Comparison of ENCODE assay signal across 11 cellular contexts in genomic region chr16:1985466-1986150, GRCh38. TPM values are rescaled to one million over a fixed set of nuclear protein-coding genes. Genes with fewer than 3 reads are reported as not detected.
DNase-seq lines count a peak whose midpoint lies in the region; TF ChIP-seq lines count a peak whose summit lies in the region.
"Had no signal": no experiment of that assay in that cellular context is flagged by ENCODE, and none has a peak within 500 bp of the region (broad histone marks: within the 10 kb centered on the region; RNA-seq: fewer than 3 reads in every experiment).

No MANE protein-coding gene starts in this region.

- H3K4me3 Mint-ChIP-seq in endodermal cell, result peak overlapping the region; percentile 81

- peak overlapping the region; percentile 95 for H3K4me2 ChIP-seq in osteoblast (ENCODE audit: insufficient read depth, low read length)

- H3K9me3 ChIP-seq in NT2/D1 (ENCODE audit: insufficient read depth, low read length) (no peaks in the 10 kb centered on the region), endodermal cell (ENCODE audit: control insufficient read depth, low read length) (no peaks in the 10 kb centered on the region), osteoblast (ENCODE audit: low read depth, low read length) (no peaks in the 10 kb centered on the region), uterus (no peaks in the 10 kb centered on the region)

- 93 to 97% methylated on average over 13 to 14 of the region's 14 CpGs for WGBS in endodermal cell (ENCODE audit: insufficient coverage in 1 of 2, insufficient read length in 1 of 2), 2 experiments

- H3K27me3 Mint-ChIP-seq in endodermal cell (ENCODE audit: insufficient read depth), result peaks cover 48% of the 10 kb centered on the region

- H3K4me1 Mint-ChIP-seq in endodermal cell, result peaks cover 6% of the 10 kb centered on the region

- no peaks in the 10 kb centered on the region for H3K9me3 Mint-ChIP-seq in endodermal cell

- H3K27me3 ChIP-seq in NT2/D1 (ENCODE audit: insufficient read depth, insufficient read length), result peaks cover 14% of the 10 kb centered on the region
- H3K27me3 ChIP-seq in endodermal cell (ENCODE audit: control insufficient read depth, insufficient read depth, low read length, poor library complexity, severe bottlenecking), result peaks cover 51% of the 10 kb centered on the region
- peaks cover 43% of the 10 kb centered on the region for H3K27me3 ChIP-seq in osteoblast (ENCODE audit: insufficient read depth, low read length)
- H3K27me3 ChIP-seq in uterus, result peaks cover 7 to 15% of the 10 kb centered on the region in 2 donors

- no peak for TF ChIP-seq CTCF in endodermal cell (conservative IDR thresholded peaks at IDR 0.05)
- no peak for TF ChIP-seq CTCF in osteoblast (IDR thresholded peaks at IDR 0.05; ENCODE audit: extremely low read depth, low read depth, low read length)
- no peak for TF ChIP-seq CTCF in uterus (IDR thresholded peaks at IDR 0.05)

- intact Hi-C loops in cardiac septum (cut with DNase I) (no loop called here), uterus (cut with DNase I; ENCODE audit: low total_unique reads) (no loop called here)

- H3K4me3 ChIP-seq in GM08714 (ENCODE audit: low read length), result peak overlapping the region; percentile 88; the same call in 1 of the 2 replicates
- H3K4me3 ChIP-seq in NT2/D1 (ENCODE audit: insufficient read length, low read depth), result peak overlapping the region; percentile 89
- H3K4me3 ChIP-seq in endodermal cell (ENCODE audit: low read length), result peak overlapping the region; percentile 82
- H3K4me3 ChIP-seq in osteoblast (ENCODE audit: insufficient read depth, low read length), result peak overlapping the region; percentile 85
- no peak overlapping the region for H3K4me3 ChIP-seq in uterus

- no peak overlapping the region for H3K27ac Mint-ChIP-seq in endodermal cell

- peak overlapping the region; percentile 61 for H3K9ac ChIP-seq in NT2/D1 (ENCODE audit: insufficient read length, low read depth)
- H3K9ac ChIP-seq in endodermal cell (ENCODE audit: extremely low read depth, low read length, poor library complexity, severe bottlenecking), result no peak overlapping the region

- no peak for TF ChIP-seq POLR2A in uterus (IDR thresholded peaks at IDR 0.05)

- no peak overlapping the region for H2AFZ ChIP-seq in osteoblast (ENCODE audit: low read length)

- H3K79me2 ChIP-seq in osteoblast (ENCODE audit: insufficient read depth, low read length), result peaks cover 12% of the 10 kb centered on the region

- H3K4me1 ChIP-seq in NT2/D1 (ENCODE audit: insufficient read depth, insufficient read length) (peaks cover 38% of the 10 kb centered on the region), endodermal cell (ENCODE audit: control insufficient read depth, insufficient read depth, low read length) (no peaks in the 10 kb centered on the region), osteoblast (ENCODE audit: insufficient read depth, low read length) (peaks cover 10% of the 10 kb centered on the region), uterus (peaks cover 0 to 18% of the 10 kb centered on the region in 2 donors)

- H3K27ac ChIP-seq in endodermal cell (ENCODE audit: low read depth, low read length), result no peak overlapping the region
- no peak overlapping the region for H3K27ac ChIP-seq in osteoblast (ENCODE audit: low read depth, low read length)
- no peak overlapping the region for H3K27ac ChIP-seq in uterus

- peaks cover 10% of the 10 kb centered on the region for H3K36me3 Mint-ChIP-seq in endodermal cell (ENCODE audit: low read depth)

- no peak for DNase-seq in NT2/D1 (ENCODE audit: low read depth, low spot score)
- DNase-seq in endodermal cell, result no peak
- DNase-seq in osteoblast (ENCODE audit: insufficient read length, low spot score, missing footprints), result no peak
- DNase-seq in cardiac septum (ENCODE audit: low spot score), result no peak
- DNase-seq in uterus, result no peak
- DNase-seq in hypothalamus (lab: John Stamatoyannopoulos, UW), result no peak
- DNase-seq: cortex of kidney, kidney, NCI-H524 treated with DMSO at 0.1 percent for 48 hours had no signal

- peaks cover 9% of the 10 kb centered on the region for H4K20me1 ChIP-seq in osteoblast (ENCODE audit: insufficient read depth, low read length)

- peaks cover 30% of the 10 kb centered on the region for H3K36me3 ChIP-seq in NT2/D1 (ENCODE audit: insufficient read depth, insufficient read length, low read length)
- peaks cover 22% of the 10 kb centered on the region for H3K36me3 ChIP-seq in endodermal cell (ENCODE audit: control insufficient read depth, insufficient read depth, low read length)
- peaks cover 11% of the 10 kb centered on the region for H3K36me3 ChIP-seq in osteoblast (ENCODE audit: insufficient read depth, low read length)
- no peaks in the 10 kb centered on the region for H3K36me3 ChIP-seq in uterus

RNA-seq across cellular contexts. Expression of gene GFER, which starts 1.6 kb away (rescaled TPM):
- total RNA-seq in endodermal cell (10 to 100 TPM; 40.3 to 45.5 TPM), osteoblast (8.7 and 12.1 TPM in 2 replicates), cardiac septum (25.5 TPM), uterus (10 to 100 TPM in 1 of 4 donors, 1 to 10 TPM in 3; 2.6 to 20.8 (median 6.6) TPM)
- 26.2 TPM for polyA plus RNA-seq in endodermal cell (2013, experiment 1 of 2)
- polyA plus RNA-seq in endodermal cell (2013, experiment 2 of 2), result 27.4 TPM

RNA-seq across cellular contexts. Expression of gene SYNGR3, which starts 4.2 kb away (rescaled TPM):
- 10 to 100 TPM in 1 of 2 donors, 1 to 10 TPM in 1; 7.0 to 11.2 TPM for total RNA-seq in endodermal cell
- 4.8 TPM for polyA plus RNA-seq in endodermal cell (2013, experiment 1 of 2)
- 3.7 TPM for polyA plus RNA-seq in endodermal cell (2013, experiment 2 of 2)
- under 0.01 and 0.59 TPM in 2 replicates for total RNA-seq in osteoblast
- total RNA-seq in cardiac septum, result 1.8 TPM
- 1 to 10 TPM in 1 of 4 donors, not detected in 3; 1.5 TPM for total RNA-seq in uterus

RNA-seq across cellular contexts. Expression of gene NOXO1, which starts 4.3 kb away (rescaled TPM):
- total RNA-seq in endodermal cell, result under 1 TPM in 1 of 2 donors, not detected in 1; 0.42 TPM
- polyA plus RNA-seq in endodermal cell (2013, experiment 1 of 2), result 0.71 TPM
- 0.58 TPM for polyA plus RNA-seq in endodermal cell (2013, experiment 2 of 2)
- total RNA-seq in osteoblast, result under 0.01 and 0.29 TPM in 2 replicates
- total RNA-seq in cardiac septum, result not detected
- total RNA-seq in uterus, result 1 to 10 TPM in 1 of 4 donors, not detected in 3; 1.0 TPM

RNA-seq across cellular contexts. Expression of gene TBL3, which starts 13.8 kb away (rescaled TPM):
- 10 to 100 TPM; 43.4 to 49.7 TPM for total RNA-seq in endodermal cell
- polyA plus RNA-seq in endodermal cell (2013, experiment 1 of 2), result 39.0 TPM
- 38.0 TPM for polyA plus RNA-seq in endodermal cell (2013, experiment 2 of 2)
- total RNA-seq in osteoblast, result 22.4 and 26.1 TPM in 2 replicates
- 18.3 TPM for total RNA-seq in cardiac septum
- total RNA-seq in uterus, result 10 to 100 TPM in 3 of 4 donors, 1 to 10 TPM in 1; 4.1 to 46.6 (median 27.4) TPM

RNA-seq across cellular contexts. Expression of gene RNF151, which starts 19.0 kb away (rescaled TPM):
- total RNA-seq in endodermal cell (under 1 TPM in 1 of 2 donors, not detected in 1; 0.44 TPM), osteoblast (0.36 TPM in 1 of 2 replicates, not detected in the other), cardiac septum (not detected), uterus (not detected)
- polyA plus RNA-seq in endodermal cell (2013, experiment 1 of 2), result not detected
- polyA plus RNA-seq in endodermal cell (2013, experiment 2 of 2), result not detected
- total RNA-seq: kidney, ureter had no signal

Comparison
In these comparisons a context has a peak if more than half of its experiments do, and no peak if none do; other contexts are left out.
1. H3K4me3 ChIP-seq: peak in GM08714 (single experiment), NT2/D1 (single experiment), endodermal cell (single experiment) and osteoblast (single experiment); none in uterus (0 of 2).